In the genomic region with DNA sequence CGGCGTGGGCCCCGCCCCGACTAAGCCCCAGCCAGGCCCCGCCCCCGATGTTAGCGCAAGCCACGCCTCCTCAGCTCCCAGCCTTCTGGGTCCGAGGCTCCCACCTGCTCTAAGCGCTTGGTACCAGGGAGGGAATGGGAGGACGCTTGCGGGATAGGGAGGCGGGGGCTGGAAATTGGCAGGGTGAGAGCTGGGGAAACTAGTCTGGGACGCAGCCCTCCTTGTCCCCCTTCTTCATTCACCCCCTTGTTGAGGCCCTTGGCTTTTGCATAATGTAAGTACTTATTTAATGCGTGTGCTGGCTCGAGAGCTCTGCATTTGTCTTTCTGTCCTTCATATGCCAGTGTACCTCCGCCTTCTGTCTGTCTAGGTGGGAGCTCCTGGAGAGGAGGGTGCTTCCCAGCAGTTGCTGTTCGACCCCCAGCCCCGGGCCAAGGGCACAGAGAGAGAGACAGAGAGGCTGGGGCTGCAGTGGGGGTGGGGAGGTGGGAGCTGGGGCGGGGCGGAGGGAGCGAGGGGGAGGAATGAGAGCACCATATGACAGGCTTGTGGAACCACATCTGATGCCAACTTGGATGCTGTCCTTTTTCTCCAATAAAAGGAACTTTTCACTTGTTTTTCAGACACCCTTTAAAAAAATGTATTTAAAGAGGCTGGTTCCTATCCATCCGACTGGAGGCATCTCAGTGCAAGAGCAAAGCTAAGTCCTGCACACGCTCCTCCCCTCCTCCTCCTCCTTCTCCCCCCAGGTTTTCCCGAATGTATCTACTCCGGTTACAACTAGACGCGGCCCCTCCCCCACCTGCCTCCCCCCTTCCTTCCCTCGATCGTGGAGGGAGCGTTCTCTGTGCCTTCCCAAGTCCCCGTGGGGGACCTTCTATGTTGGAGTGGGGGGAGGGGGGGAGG, we compare ENCODE assay signal across 8 cellular contexts. TPM values are rescaled to one million over a fixed set of nuclear protein-coding genes. Genes with fewer than 3 reads are reported as not detected.
A peak's percentile ranks its signal among the peaks of the same experiment; 100 is the strongest.
DNase-seq lines count a peak whose midpoint lies in the region; ATAC-seq and TF ChIP-seq lines count a peak whose summit lies in the region.

No MANE protein-coding gene starts in this region.

- H3K27ac Mint-ChIP-seq in T-helper 17 cell: no peak overlapping the region

- intact Hi-C loops in right cardiac atrium (cut with DNase I): no loop called here
- intact Hi-C loops in psoas muscle (cut with DNase I): no loop called here

- peak overlapping the region; percentile 93 for H3K4me3 Mint-ChIP-seq in T-helper 17 cell

- no peak for TF ChIP-seq CTCF in psoas muscle (IDR thresholded peaks at IDR 0.05)

- DNase-seq in DMS153 (lab: John Stamatoyannopoulos, UW) (peak; percentile 60), GOT3 (lab: John Stamatoyannopoulos, UW) (peak; percentile 23), NCI-H1105 (lab: John Stamatoyannopoulos, UW) (peak; percentile 78), T-helper 17 cell (peak; percentile 49 to 66 (median 62)), amygdala (lab: John Stamatoyannopoulos, UW) (peak in 51 of 56 donors; percentile 10 to 82 (median 58)), right cardiac atrium (peak; percentile 73 to 87 (median 84)), psoas muscle (peak; percentile 66 to 80)

- H3K9me3 ChIP-seq in T-helper 17 cell (ENCODE audit: control insufficient read depth, low read length, poor library complexity, severe bottlenecking) (no peaks in the 10 kb centered on the region), right cardiac atrium (ENCODE audit: control insufficient read depth, low read length) (no peaks in the 10 kb centered on the region), psoas muscle (no peaks in the 10 kb centered on the region)

- H3K36me3 ChIP-seq in psoas muscle (ENCODE audit: insufficient read depth in 1 of 2, low read depth in 1 of 2) (no peaks in the 10 kb centered on the region), urinary bladder (ENCODE audit: insufficient read depth) (no peaks in the 10 kb centered on the region)

- peaks cover 28% of the 10 kb centered on the region for H3K4me1 Mint-ChIP-seq in T-helper 17 cell

- H3K4me3 ChIP-seq in right cardiac atrium (ENCODE audit: low read length): peak overlapping the region; percentile 90
- H3K4me3 ChIP-seq in psoas muscle: peak overlapping the region; percentile 72
- H3K4me3 ChIP-seq in urinary bladder (ENCODE audit: low read depth, low read length): peak overlapping the region; percentile 42

- peaks cover 6% of the 10 kb centered on the region for H3K27me3 Mint-ChIP-seq in T-helper 17 cell

- H3K4me1 ChIP-seq in right cardiac atrium (ENCODE audit: control insufficient read depth, insufficient read depth, low read length): peaks cover 5% of the 10 kb centered on the region
- H3K4me1 ChIP-seq in psoas muscle: peaks cover 13% of the 10 kb centered on the region
- peaks cover 1% of the 10 kb centered on the region for H3K4me1 ChIP-seq in urinary bladder (ENCODE audit: insufficient read depth)

- ATAC-seq in T-helper 17 cell (peak; percentile 89), right cardiac atrium (peak; percentile 86 to 92), psoas muscle (peak; percentile 74 to 84 (median 82))

- H3K27me3 ChIP-seq in right cardiac atrium (ENCODE audit: control insufficient read depth, insufficient read depth) (no peaks in the 10 kb centered on the region), psoas muscle (ENCODE audit: insufficient read depth in 3 of 3, low read length in 2 of 3) (no peaks in the 10 kb centered on the region)

- H3K27ac ChIP-seq in right cardiac atrium (ENCODE audit: low read length): no peak overlapping the region
- H3K27ac ChIP-seq in psoas muscle: peak overlapping the region; percentile 71
- H3K27ac ChIP-seq in urinary bladder (ENCODE audit: low read depth): no peak overlapping the region

- WGBS in right cardiac atrium: under 1% methylated on average over 32 of the region's 32 CpGs
- 1 to 2% (median 1%) methylated on average over 25 to 32 of the region's 32 CpGs for WGBS in psoas muscle, 3 donors
- WGBS in urinary bladder: 2% methylated on average over 32 of the region's 32 CpGs

- peaks cover 4% of the 10 kb centered on the region for H3K36me3 Mint-ChIP-seq in T-helper 17 cell (ENCODE audit: low read depth)

RNA-seq across cellular contexts. Expression of a gene that starts 25.6 kb away (rescaled TPM):
- total RNA-seq in T-helper 17 cell: 1 to 10 TPM in 1 of 2 donors, under 1 TPM in 1; 0.89 to 2.7 TPM
- 1 to 10 TPM; 1.9 to 2.7 (median 2.2) TPM for total RNA-seq in right cardiac atrium
- polyA plus RNA-seq in right cardiac atrium: 2.9 TPM
- total RNA-seq in psoas muscle: 1 to 10 TPM; 1.4 to 4.1 (median 1.8) TPM
- 1 to 10 TPM; 2.2 to 9.2 (median 4.3) TPM for polyA plus RNA-seq in psoas muscle
- total RNA-seq in urinary bladder: not detected
- polyA plus RNA-seq in urinary bladder: 3.0 TPM

Comparison
In these comparisons a context has a peak if more than half of its experiments do, and no peak if none do; other contexts are left out.
1. DNase-seq: peak in every context shown above with its lines; median percentile 84 in right cardiac atrium; 78 in NCI-H1105; 73 in psoas muscle; 62 in T-helper 17 cell; 60 in DMS153; 58 in amygdala; 23 in GOT3.